In genomic region chr18:12659904-12660605, GRCh38 we compare ENCODE assay signal across 8 cellular contexts. TPM values are rescaled to one million over a fixed set of nuclear protein-coding genes. Genes with fewer than 3 reads are reported as not detected.
DNase-seq lines count a peak whose midpoint lies in the region; ATAC-seq and TF ChIP-seq lines count a peak whose summit lies in the region.

No MANE protein-coding gene starts in this region.

- no peak overlapping the region for H3K4me3 Mint-ChIP-seq in activated CD8-positive, alpha-beta memory T cell treated with anti-CD3 and anti-CD28 coated beads, Interleukin-2, amount 10 ng/mL, durations not matched to agents 7 days and 5 days

- TF ChIP-seq CTCF in LNCaP clone FGC (IDR thresholded peaks at IDR 0.05; ENCODE audit: control insufficient read depth, extremely low read depth, insufficient read depth) (peak; percentile 88), upper lobe of right lung (IDR thresholded peaks at IDR 0.05) (peak; percentile 91)

- DNase-seq in activated CD8-positive, alpha-beta memory T cell treated with anti-CD3 and anti-CD28 coated beads, Interleukin-2, amount 10 ng/mL, durations not matched to agents 7 days and 5 days = peak; percentile 60
- DNase-seq in activated CD8-positive, alpha-beta memory T cell treated with anti-CD3 and anti-CD28 coated beads for 24 hours = no peak
- DNase-seq in LNCaP clone FGC (ENCODE audit: low read depth) (no peak), SKM-1 (lab: John Stamatoyannopoulos, UW; ENCODE audit: unreplicated experiment) (peak; percentile 21), cerebellar cortex (ENCODE audit: low spot score) (peak; percentile 77), lung microvascular endothelial cell (ENCODE audit: low read depth in 2 of 2) (peak; percentile 79 to 80), upper lobe of right lung (no peak)

- H3K9me3 ChIP-seq in upper lobe of right lung = no peaks in the 10 kb centered on the region

- no peak overlapping the region for H3K27ac ChIP-seq in upper lobe of right lung

- ATAC-seq in activated CD8-positive, alpha-beta memory T cell treated with anti-CD3 and anti-CD28 coated beads, Interleukin-2, amount 10 ng/mL, durations not matched to agents 7 days and 5 days = no peak
- ATAC-seq in upper lobe of right lung = peak; percentile 48
- no peak for ATAC-seq in GM21367 (IDR thresholded peaks at IDR 0.05; ENCODE audit: unreplicated experiment)

- CTCF ChIA-PET in activated CD8-positive, alpha-beta memory T cell treated with anti-CD3 and anti-CD28 coated beads, Interleukin-2, amount 10 ng/mL, durations not matched to agents 7 days and 5 days (lab: Charles Lee) = interaction anchor here (0.7 to 2.5 kb wide), 9 partner anchors 32 to 332 kb away, joined by 3 to 20 read pairs (median 4); partner anchors contain the start of gene AFG3L2

- peaks cover 15% of the 10 kb centered on the region for H3K4me1 Mint-ChIP-seq in activated CD8-positive, alpha-beta memory T cell treated with anti-CD3 and anti-CD28 coated beads, Interleukin-2, amount 10 ng/mL, durations not matched to agents 7 days and 5 days

- H3K27me3 Mint-ChIP-seq in activated CD8-positive, alpha-beta memory T cell treated with anti-CD3 and anti-CD28 coated beads, Interleukin-2, amount 10 ng/mL, durations not matched to agents 7 days and 5 days = peaks cover 20% of the 10 kb centered on the region

- intact Hi-C loops in upper lobe of right lung (cut with DNase I) = loop anchor here (5.0 kb wide), 1 partner anchor 268 kb away; no protein-coding TSS in a partner anchor

- peaks cover 3% of the 10 kb centered on the region for H3K36me3 Mint-ChIP-seq in activated CD8-positive, alpha-beta memory T cell treated with anti-CD3 and anti-CD28 coated beads, Interleukin-2, amount 10 ng/mL, durations not matched to agents 7 days and 5 days

- H3K27ac Mint-ChIP-seq in activated CD8-positive, alpha-beta memory T cell treated with anti-CD3 and anti-CD28 coated beads, Interleukin-2, amount 10 ng/mL, durations not matched to agents 7 days and 5 days = no peak overlapping the region

- no peaks in the 10 kb centered on the region for H3K27me3 ChIP-seq in upper lobe of right lung

- H3K4me3 ChIP-seq in LNCaP clone FGC (ENCODE audit: low read depth, low read length) = no peak overlapping the region
- H3K4me3 ChIP-seq in upper lobe of right lung = no peak overlapping the region

- no peaks in the 10 kb centered on the region for H3K36me3 ChIP-seq in upper lobe of right lung

- peaks cover 13% of the 10 kb centered on the region for H3K4me1 ChIP-seq in upper lobe of right lung

- H3K9me3 Mint-ChIP-seq in activated CD8-positive, alpha-beta memory T cell treated with anti-CD3 and anti-CD28 coated beads, Interleukin-2, amount 10 ng/mL, durations not matched to agents 7 days and 5 days (ENCODE audit: low read depth) = no peaks in the 10 kb centered on the region

RNA-seq across cellular contexts. Expression of gene SPIRE1, which starts 2.1 kb away (rescaled TPM):
- total RNA-seq in activated CD8-positive, alpha-beta memory T cell treated with anti-CD3 and anti-CD28 coated beads, Interleukin-2, amount 10 ng/mL, durations not matched to agents 7 days and 5 days = 1 to 10 TPM; 3.4 to 9.6 TPM
- total RNA-seq in lung microvascular endothelial cell (13.7 and 14.2 TPM in 2 replicates), upper lobe of right lung (48.2 TPM)

RNA-seq across cellular contexts. Expression of gene CEP76, which starts 42.5 kb away (rescaled TPM):
- total RNA-seq in activated CD8-positive, alpha-beta memory T cell treated with anti-CD3 and anti-CD28 coated beads, Interleukin-2, amount 10 ng/mL, durations not matched to agents 7 days and 5 days = 10 to 100 TPM; 15.7 to 18.0 TPM
- 9.8 and 12.3 TPM in 2 replicates for total RNA-seq in lung microvascular endothelial cell
- 5.6 TPM for total RNA-seq in upper lobe of right lung

RNA-seq across cellular contexts. Expression of gene PSMG2, which starts 42.8 kb away (rescaled TPM):
- 100 to 1,000 TPM in 1 of 2 experiments, 10 to 100 TPM in 1; 98.2 to 106 TPM for total RNA-seq in activated CD8-positive, alpha-beta memory T cell treated with anti-CD3 and anti-CD28 coated beads, Interleukin-2, amount 10 ng/mL, durations not matched to agents 7 days and 5 days
- total RNA-seq in lung microvascular endothelial cell (52.6 and 68.4 TPM in 2 replicates), upper lobe of right lung (60.5 TPM)

Comparison
In these comparisons a context has a peak if more than half of its experiments do, and no peak if none do; other contexts are left out.
1. DNase-seq: peak in activated CD8-positive, alpha-beta memory T cell treated with anti-CD3 and anti-CD28 coated beads, Interleukin-2, amount 10 ng/mL, durations not matched to agents 7 days and 5 days (single experiment), SKM-1 (single experiment), cerebellar cortex (single experiment) and lung microvascular endothelial cell (2 of 2); none in activated CD8-positive, alpha-beta memory T cell treated with anti-CD3 and anti-CD28 coated beads for 24 hours (single experiment), LNCaP clone FGC (single experiment) and upper lobe of right lung (single experiment).